Comparison of ENCODE assay signal across 8 cellular contexts in the genomic region with DNA sequence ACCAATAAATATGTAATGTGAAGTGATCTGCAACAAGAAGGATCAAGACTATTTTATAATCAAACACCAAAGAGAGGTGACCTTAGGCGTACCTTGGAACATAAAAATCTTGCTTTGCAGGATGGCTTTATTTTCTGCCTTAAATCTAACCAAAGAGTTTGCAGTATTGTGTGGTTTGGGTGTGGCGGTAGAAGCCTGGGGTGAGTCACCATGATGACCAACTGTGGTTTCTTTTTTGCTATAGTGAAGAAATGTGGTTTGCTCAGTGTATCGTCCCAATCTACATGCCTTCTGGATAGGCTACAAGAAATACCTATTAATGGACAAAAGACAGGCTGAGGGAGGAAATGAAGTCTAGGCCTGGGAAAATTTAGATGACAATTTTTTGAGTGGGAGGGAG. TPM values are rescaled to one million over a fixed set of nuclear protein-coding genes. Genes with fewer than 3 reads are reported as not detected.
DNase-seq lines count a peak whose midpoint lies in the region; ATAC-seq and TF ChIP-seq lines count a peak whose summit lies in the region.

No MANE protein-coding gene starts in this region.

- H3K4me3 Mint-ChIP-seq in osteocyte (ENCODE audit: unreplicated experiment), result no peak overlapping the region

- H3K27ac ChIP-seq in RWPE1, result no peak overlapping the region
- no peak overlapping the region for H3K27ac ChIP-seq in caudate nucleus (ENCODE audit: low read depth, low read length)

- H3K4me3 ChIP-seq in AG04449 (ENCODE audit: low read depth, low read length), result no peak overlapping the region
- no peak overlapping the region for H3K4me3 ChIP-seq in astrocyte of the spinal cord (ENCODE audit: low read depth, low read length)

- H3K27ac Mint-ChIP-seq in osteocyte (ENCODE audit: unreplicated experiment), result peak overlapping the region; percentile 78

- H3K9me3 Mint-ChIP-seq in osteocyte (ENCODE audit: unreplicated experiment), result no peaks in the 10 kb centered on the region

- TF ChIP-seq CTCF in AG04449 (IDR thresholded peaks at IDR 0.05; ENCODE audit: insufficient read depth, low read length, missing control alignments) (no peak), RWPE1 (conservative IDR thresholded peaks at IDR 0.05; ENCODE audit: low read depth) (no peak), astrocyte of the spinal cord (IDR thresholded peaks at IDR 0.05; ENCODE audit: low read depth, low read length) (no peak), osteocyte (IDR thresholded peaks at IDR 0.05) (no peak)

- POLR2A ChIA-PET in AG04449 (lab: Yijun Ruan, JAX) (no interaction called here), RWPE1 (lab: Yijun Ruan, JAX; ENCODE audit: low non-redundant PET) (no interaction called here)

- ATAC-seq in GM18907 (IDR thresholded peaks at IDR 0.05; ENCODE audit: unreplicated experiment), result peak; percentile 82
- ATAC-seq in HG03064 (IDR thresholded peaks at IDR 0.05; ENCODE audit: low read depth, unreplicated experiment), result peak; percentile 55

- no peaks in the 10 kb centered on the region for H3K36me3 Mint-ChIP-seq in osteocyte (ENCODE audit: unreplicated experiment)

- H3K4me1 Mint-ChIP-seq in osteocyte (ENCODE audit: unreplicated experiment), result peaks cover 71% of the 10 kb centered on the region

- CTCF ChIA-PET in AG04449 (lab: Yijun Ruan, JAX), result interaction anchor here (1.4 kb wide), 1 partner anchor 43 kb away, joined by 4 read pairs; no protein-coding TSS in a partner anchor
- CTCF ChIA-PET in RWPE1 (lab: Yijun Ruan, JAX), result no interaction called here

- in situ Hi-C loops in astrocyte of the spinal cord (cut with HindIII; ENCODE audit: low sequenced_read_pairs), result no loop called here

- peak; percentile 67 for DNase-seq in AG04449 (ENCODE audit: low read depth, low spot score)
- peak; percentile 96 for DNase-seq in RWPE1 (ENCODE audit: low spot score)
- DNase-seq in astrocyte of the spinal cord (ENCODE audit: low read depth, low spot score), result peak; percentile 96
- DNase-seq in osteocyte (ENCODE audit: extremely low spot score, unreplicated experiment), result no peak
- DNase-seq in NCI-H2029 treated with DMSO at 0.1 percent for 48 hours (lab: John Stamatoyannopoulos, UW), result no peak
- DNase-seq in caudate nucleus (lab: John Stamatoyannopoulos, UW), result no peak

- H3K27me3 Mint-ChIP-seq in osteocyte (ENCODE audit: unreplicated experiment), result no peaks in the 10 kb centered on the region

RNA-seq across cellular contexts. Expression of a gene that starts 5.1 kb away (rescaled TPM):
- total RNA-seq in osteocyte, result 144 and 154 TPM in 2 replicates

Comparison
In these comparisons a context has a peak if more than half of its experiments do, and no peak if none do; other contexts are left out.
1. DNase-seq: peak in AG04449 (single experiment), RWPE1 (single experiment) and astrocyte of the spinal cord (single experiment); none in osteocyte (single experiment), NCI-H2029 treated with DMSO at 0.1 percent for 48 hours (single experiment) and caudate nucleus (0 of 61).